Comparison of ENCODE assay signal across 19 cellular contexts in the genomic region with DNA sequence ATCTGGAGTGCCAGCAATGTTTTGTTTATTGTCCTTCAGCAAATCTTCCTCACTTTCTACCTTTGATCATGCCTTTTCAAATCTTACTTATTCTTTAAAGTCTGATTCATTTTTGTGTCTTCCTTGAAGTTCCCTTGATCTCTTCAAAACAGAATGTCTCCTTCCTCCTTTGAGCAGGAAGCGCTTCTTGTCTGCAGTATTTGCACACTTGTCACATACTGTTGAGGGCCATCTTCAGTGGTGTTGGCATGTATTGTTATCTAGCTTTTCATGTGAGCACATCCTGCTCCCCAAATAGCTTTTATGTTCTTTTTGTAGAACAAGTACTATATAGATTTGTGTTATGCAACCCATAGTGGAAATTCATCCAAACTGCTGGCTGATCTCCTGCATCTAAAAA.
"Had no signal": no experiment of that assay in that cellular context is flagged by ENCODE, and none has a peak within 500 bp of the region (broad histone marks: within the 10 kb centered on the region; RNA-seq: fewer than 3 reads in every experiment).

No MANE protein-coding gene starts in this region.

- H3K36me3 ChIP-seq: breast epithelium, lower lobe of right lung, tibial artery had no signal

- H3K27me3 ChIP-seq: breast epithelium, tibial artery had no signal

- H3K4me3 Mint-ChIP-seq: activated T-helper 1 cell treated with anti-CD3 and anti-CD28 coated beads, Interleukin-12 subunit alpha, Interleukin-12 subunit beta, Interleukin-2, Interleukin-4 antibody, amounts not matched to agents 30 ng/mL and 10 ng/mL and 1 ng/mL, durations not matched to agents 14 hours and 24 hours and 36 hours had no signal

- H3K27me3 Mint-ChIP-seq: progenitor cell of endocrine pancreas had no signal

- H3K27ac Mint-ChIP-seq: activated T-helper 1 cell treated with anti-CD3 and anti-CD28 coated beads, Interleukin-12 subunit alpha, Interleukin-12 subunit beta, Interleukin-2, Interleukin-4 antibody, amounts not matched to agents 30 ng/mL and 10 ng/mL and 1 ng/mL, durations not matched to agents 14 hours and 24 hours and 36 hours; progenitor cell of endocrine pancreas had no signal

- H3K4me1 ChIP-seq: breast epithelium had no signal

- FAIRE-seq: astrocyte, frontal cortex, keratinocyte, urothelium cell line had no signal

- H3K27ac ChIP-seq: breast epithelium, coronary artery, lower lobe of right lung, tibial artery, VCaP had no signal

- ATAC-seq: lower lobe of right lung had no signal

- H3K4me3 ChIP-seq: breast epithelium, coronary artery, lower lobe of right lung, tibial artery had no signal

- DNase-seq: activated CD4-positive, alpha-beta T cell treated with anti-CD3 and anti-CD28 coated beads, Interleukin-2, amount 50 U/mL, for 4 hours; activated CD4-positive, CD25-positive, alpha-beta regulatory T cell treated with anti-CD3 and anti-CD28 coated beads, Interleukin-2, amount 50 U/mL, for 72 hours; activated T-cell treated with anti-CD3 and anti-CD28 coated beads for 4 hours; hypothalamus; lower lobe of right lung; stimulated activated CD4-positive, alpha-beta T cell treated with anti-CD3 and anti-CD28 coated beads, Interleukin-12 subunit alpha, Interleukin-12 subunit beta, amount 100 ng/mL, for 4 hours; stimulated activated CD4-positive, alpha-beta T cell treated with anti-CD3 and anti-CD28 coated beads, Interleukin-1b, Interleukin-23, amount 100 ng/mL, for 48 hours; stimulated activated CD8-positive, alpha-beta memory T cell treated with anti-CD3 and anti-CD28 coated beads, Interleukin-4, amount 100 ng/mL, for 48 hours; T1000; tibial artery had no signal

- H3K9me3 ChIP-seq: breast epithelium, lower lobe of right lung, tibial artery had no signal
